27 cellular contexts compared by ENCODE assay signal in the genomic region with DNA sequence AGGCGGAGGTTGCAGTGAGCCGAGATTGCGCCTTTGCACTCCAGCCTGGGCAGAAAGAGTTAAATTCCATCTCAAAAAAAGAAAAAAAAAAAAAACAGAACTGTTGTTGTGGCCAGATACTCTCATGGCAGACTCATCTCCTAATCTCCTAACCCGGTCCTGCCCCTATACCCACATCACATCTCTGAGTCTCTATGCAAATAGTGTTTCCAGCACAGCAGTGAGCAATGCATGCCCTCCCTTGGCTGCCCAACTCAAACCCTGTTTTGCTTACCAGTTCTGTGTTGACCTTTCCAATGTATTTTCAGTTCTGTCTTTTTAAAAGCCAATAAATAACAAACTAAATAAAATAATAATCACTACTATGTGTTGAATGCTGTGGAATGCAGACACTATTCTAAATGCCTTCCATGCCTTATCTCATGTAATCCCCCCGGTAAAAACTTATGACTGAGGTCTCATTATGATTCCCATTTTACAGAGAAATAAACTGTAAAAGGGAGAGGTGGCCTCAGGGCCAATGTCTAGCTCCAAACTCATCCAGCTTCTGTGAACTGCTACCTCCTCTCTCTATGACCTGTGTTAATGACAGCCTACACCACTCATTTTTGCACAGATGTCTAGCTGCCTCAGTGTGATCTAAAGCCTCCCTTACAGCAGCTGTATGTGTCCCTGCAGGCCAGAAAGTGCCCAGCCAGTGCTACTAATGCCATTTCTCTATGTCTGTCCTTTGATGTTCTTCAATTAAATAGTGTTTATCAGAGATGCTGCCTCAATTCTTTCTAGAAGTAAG.
"Had no signal": no experiment of that assay in that cellular context is flagged by ENCODE, and none has a peak within 500 bp of the region (broad histone marks: within the 10 kb centered on the region; RNA-seq: fewer than 3 reads in every experiment).

No MANE protein-coding gene starts in this region.

- H3K27ac Mint-ChIP-seq: mesothelial cell of epicardium; natural killer cell; nephron progenitor cell; neural progenitor cell; stimulated activated naive CD8-positive, alpha-beta T cell treated with anti-CD3 and anti-CD28 coated beads, Interleukin-15, Interleukin-2, amounts not matched to agents 100 ng/mL and 50 ng/mL, for 24 hours; type B pancreatic cell had no signal

- H3K79me2 ChIP-seq: hepatocyte, parathyroid adenoma had no signal

- H3K27me3 Mint-ChIP-seq: stimulated activated naive CD8-positive, alpha-beta T cell treated with anti-CD3 and anti-CD28 coated beads, Interleukin-15, Interleukin-2, amounts not matched to agents 100 ng/mL and 50 ng/mL, for 24 hours had no signal

- H3K9me3 ChIP-seq: left ventricle myocardium inferior, neutrophil, right atrium auricular region, right lobe of liver, suprapubic skin, thoracic aorta, tibial artery, vagina had no signal

- H3K4me2 ChIP-seq: hepatocyte, neural progenitor cell, smooth muscle cell had no signal

- H3K4me3 Mint-ChIP-seq: mesothelial cell of epicardium; naive B cell; natural killer cell; nephron progenitor cell; neural progenitor cell; stimulated activated naive CD8-positive, alpha-beta T cell treated with anti-CD3 and anti-CD28 coated beads, Interleukin-15, Interleukin-2, amounts not matched to agents 100 ng/mL and 50 ng/mL, for 24 hours; type B pancreatic cell had no signal

- DNase-seq: islet precursor cell; left ventricle myocardium inferior; mesendoderm; naive B cell; natural killer cell; nephron progenitor cell; occipital lobe; right lobe of liver; stimulated activated CD4-positive, alpha-beta T cell treated with anti-CD3 and anti-CD28 coated beads, Interleukin-1b, Interleukin-23, amount 100 ng/mL, for 48 hours; stimulated activated CD4-positive, alpha-beta T cell treated with anti-CD3 and anti-CD28 coated beads, Interleukin-2, amount 100 ng/mL, for 48 hours; stimulated activated CD4-positive, alpha-beta T cell treated with anti-CD3 and anti-CD28 coated beads, Interleukin-4, amount 100 ng/mL, for 4 hours; stimulated activated CD8-positive, alpha-beta memory T cell treated with anti-CD3 and anti-CD28 coated beads, Interleukin-4, amount 100 ng/mL, for 48 hours; stimulated activated naive CD4-positive, alpha-beta T cell; tibial artery had no signal

- H3K27ac ChIP-seq: hepatocyte, left ventricle myocardium inferior, neural progenitor cell, neutrophil, parathyroid adenoma, right atrium auricular region, right lobe of liver, suprapubic skin, thoracic aorta, tibial artery, vagina had no signal

- H3K36me3 Mint-ChIP-seq: mesothelial cell of epicardium, naive B cell, natural killer cell, neural progenitor cell, type B pancreatic cell had no signal

- H3K36me3 ChIP-seq: left ventricle myocardium inferior, neural progenitor cell, neutrophil, right atrium auricular region, right lobe of liver, suprapubic skin, thoracic aorta, tibial artery, vagina had no signal

- H3K4me1 ChIP-seq: left ventricle myocardium inferior, right atrium auricular region, right lobe of liver, suprapubic skin, tibial artery, vagina had no signal

- ATAC-seq: natural killer cell, right lobe of liver had no signal

- H3K4me1 Mint-ChIP-seq: naive B cell, natural killer cell had no signal

- H3K9me3 Mint-ChIP-seq: mesothelial cell of epicardium; naive B cell; natural killer cell; nephron progenitor cell; neural progenitor cell; stimulated activated naive CD8-positive, alpha-beta T cell treated with anti-CD3 and anti-CD28 coated beads, Interleukin-15, Interleukin-2, amounts not matched to agents 100 ng/mL and 50 ng/mL, for 24 hours; type B pancreatic cell had no signal

- H3K4me3 ChIP-seq: hepatocyte, left ventricle myocardium inferior, lung, neural progenitor cell, right atrium auricular region, right lobe of liver, smooth muscle cell, suprapubic skin, thoracic aorta, tibial artery, vagina had no signal

- H2AFZ ChIP-seq: hepatocyte, neural progenitor cell, parathyroid adenoma had no signal
